ENCODE assay signal across 12 cellular contexts in genomic region chr10:103637855-103638561, GRCh38.
DNase-seq lines count a peak whose midpoint lies in the region; ATAC-seq and TF ChIP-seq lines count a peak whose summit lies in the region.
"Had no signal": no experiment of that assay in that cellular context is flagged by ENCODE, and none has a peak within 500 bp of the region (broad histone marks: within the 10 kb centered on the region; RNA-seq: fewer than 3 reads in every experiment).

No MANE protein-coding gene starts in this region.

- ATAC-seq in thoracic aorta (ENCODE audit: insufficient number of reproducible peaks, low FRiP score, low read depth): peak; percentile 63
- ATAC-seq in HG03521 (IDR thresholded peaks at IDR 0.05; ENCODE audit: unreplicated experiment): no peak
- ATAC-seq in HG02840 (IDR thresholded peaks at IDR 0.05; ENCODE audit: low FRiP score, unreplicated experiment): no peak
- no peak for ATAC-seq in HG03565 (IDR thresholded peaks at IDR 0.05; ENCODE audit: unreplicated experiment)
- no peak for ATAC-seq in GM19467 (IDR thresholded peaks at IDR 0.05; ENCODE audit: unreplicated experiment)

- DNase-seq in NCI-H446 treated with DMSO at 0.1 percent for 48 hours (lab: John Stamatoyannopoulos, UW): peak; percentile 49
- peak; percentile 75 for DNase-seq in fibroblast of gingiva (ENCODE audit: low read depth)
- DNase-seq in mesendoderm: no peak
- DNase-seq in thoracic aorta (ENCODE audit: low spot score): peak; percentile 97
- DNase-seq: activated naive CD4-positive, alpha-beta T cell treated with Interleukin-2 at 50 U/mL for 16 hours; immature natural killer cell; T-helper 2 cell had no signal

- H4K5ac ChIP-seq in mesendoderm (ENCODE audit: low read length): no peak overlapping the region

- H3K36me3 ChIP-seq in mesendoderm (ENCODE audit: control insufficient read depth, insufficient read depth, low read length) (no peaks in the 10 kb centered on the region), thoracic aorta (no peaks in the 10 kb centered on the region)

- H3K4ac ChIP-seq in mesendoderm (ENCODE audit: low read depth, low read length): no peak overlapping the region

- no peak for TF ChIP-seq CTCF in thoracic aorta (IDR thresholded peaks at IDR 0.05)

- no peak overlapping the region for H2AK5ac ChIP-seq in mesendoderm (ENCODE audit: low read length)

- H3K79me2 ChIP-seq in mesendoderm (ENCODE audit: control insufficient read depth, insufficient read depth, low read length): no peaks in the 10 kb centered on the region

- no peak overlapping the region for H2BK120ac ChIP-seq in mesendoderm (ENCODE audit: low read depth, low read length)

- peaks cover 7% of the 10 kb centered on the region for H3K4me1 ChIP-seq in mesendoderm (ENCODE audit: control insufficient read depth, low read depth, low read length)
- peaks cover 31 to 64% of the 10 kb centered on the region in 2 donors for H3K4me1 ChIP-seq in thoracic aorta (ENCODE audit: control insufficient read depth in 1 of 2, low read depth in 2 of 2)

- no peaks in the 10 kb centered on the region for H3K9me3 ChIP-seq in thoracic aorta

- H3K27ac ChIP-seq in mesendoderm (ENCODE audit: low read depth, low read length) (no peak overlapping the region), thoracic aorta (peak overlapping the region; percentile 90 to 97)
- H3K27ac ChIP-seq: HL-60 had no signal

- WGBS in mesendoderm (ENCODE audit: extremely low coverage, insufficient coverage, low lambda C conversion rate): no CpG with 5 or more reads among the region's 19 CpGs

- peak overlapping the region; percentile 11 for H3K23ac ChIP-seq in mesendoderm (ENCODE audit: low read length)

- no peak overlapping the region for H3K56ac ChIP-seq in mesendoderm (ENCODE audit: low read length)

- H3K18ac ChIP-seq in mesendoderm (ENCODE audit: low read length): no peak overlapping the region

- no peak overlapping the region for H4K8ac ChIP-seq in mesendoderm (ENCODE audit: low read depth, low read length)

- H2BK5ac ChIP-seq in mesendoderm (ENCODE audit: low read length): no peak overlapping the region

- no peak overlapping the region for H3K9ac ChIP-seq in mesendoderm (ENCODE audit: low read length)

- H3K79me1 ChIP-seq in mesendoderm (ENCODE audit: low read length): peaks cover 1% of the 10 kb centered on the region

- H2BK15ac ChIP-seq in mesendoderm (replicated peaks; ENCODE audit: low read depth): no peak overlapping the region

- H3K27me3 ChIP-seq in mesendoderm (ENCODE audit: insufficient read depth, low read length, poor library complexity) (no peaks in the 10 kb centered on the region), thoracic aorta (replicated peaks; ENCODE audit: insufficient read depth) (no peaks in the 10 kb centered on the region)

- H3K4me3 ChIP-seq in mesendoderm (ENCODE audit: low read length) (no peak overlapping the region), thoracic aorta (peak overlapping the region; percentile 64)

- H3K4me2 ChIP-seq in mesendoderm (ENCODE audit: low read length): no peak overlapping the region
